In genomic region chr2:163465440-163465839, GRCh38 we compare ENCODE assay signal across 15 cellular contexts.
DNase-seq lines count a peak whose midpoint lies in the region; ATAC-seq and TF ChIP-seq lines count a peak whose summit lies in the region.
"Had no signal": no experiment of that assay in that cellular context is flagged by ENCODE, and none has a peak within 500 bp of the region (broad histone marks: within the 10 kb centered on the region; RNA-seq: fewer than 3 reads in every experiment).

No MANE protein-coding gene starts in this region.

- no peak for ATAC-seq in HG03196 (IDR thresholded peaks at IDR 0.05; ENCODE audit: unreplicated experiment)
- ATAC-seq: activated naive CD8-positive, alpha-beta T cell treated with anti-CD3 and anti-CD28 coated beads, Interleukin-2, amount 50 U/mL, for 24 hours had no signal

- H3K9ac ChIP-seq in SK-N-SH, result no peak overlapping the region
- H3K9ac ChIP-seq in mesenchymal stem cell (ENCODE audit: low read length), result no peak overlapping the region
- H3K9ac ChIP-seq in endodermal cell (ENCODE audit: extremely low read depth, low read length, poor library complexity, severe bottlenecking), result no peak overlapping the region
- H3K9ac ChIP-seq: BLaER1 treated with 17β-estradiol and CSF1 and Interleukin-3, amounts not matched to agents 10 nM and 100 nM had no signal

- no peak overlapping the region for H3K4ac ChIP-seq in mesenchymal stem cell (ENCODE audit: low read depth in 1 of 2, low read length in 2 of 2)

- H3K14ac ChIP-seq in mesenchymal stem cell (ENCODE audit: low read length in 2 of 2), result no peak overlapping the region

- H4K8ac ChIP-seq in mesenchymal stem cell (ENCODE audit: low read length), result no peak overlapping the region

- POLR2A ChIA-PET in SK-N-SH (lab: Yijun Ruan, JAX), result no interaction called here

- no peaks in the 10 kb centered on the region for H3K9me2 ChIP-seq in SK-N-SH

- no peak overlapping the region for H2AK5ac ChIP-seq in mesenchymal stem cell (ENCODE audit: low read length, severe bottlenecking)

- H3K79me1 ChIP-seq in mesenchymal stem cell (replicated peaks; ENCODE audit: low read length, poor library complexity, severe bottlenecking), result no peaks in the 10 kb centered on the region

- H3K4me3 Mint-ChIP-seq in endodermal cell, result no peak overlapping the region
- H3K4me3 Mint-ChIP-seq: activated naive CD8-positive, alpha-beta T cell treated with anti-CD3 and anti-CD28 coated beads, Interleukin-2, amount 50 U/mL, for 24 hours; activated T-cell treated with anti-CD3 and anti-CD28 coated beads, Interleukin-2, amount 50 U/mL, for 24 hours had no signal

- H3K4me2 ChIP-seq in SK-N-SH (no peak overlapping the region), mesenchymal stem cell (ENCODE audit: low read length, poor library complexity, severe bottlenecking) (no peak overlapping the region)
- H3K4me2 ChIP-seq: BLaER1 treated with 17β-estradiol and CSF1 and Interleukin-3, amounts not matched to agents 10 nM and 100 nM had no signal

- H3K4me1 ChIP-seq in SK-N-SH (ENCODE audit: control insufficient read depth in 1 of 2, insufficient read depth in 2 of 2, low read depth in 1 of 2, low read length in 1 of 2) (peaks cover 0 to 17% of the 10 kb centered on the region in 2 experiments; a peak in 2 of 4 replicates), mesenchymal stem cell (ENCODE audit: control insufficient read depth, insufficient read depth, low read depth, low read length) (no peaks in the 10 kb centered on the region), endodermal cell (ENCODE audit: control insufficient read depth, insufficient read depth, low read length) (peaks cover 6% of the 10 kb centered on the region)
- H3K4me1 ChIP-seq: BLaER1 treated with 17β-estradiol and CSF1 and Interleukin-3, amounts not matched to agents 10 nM and 100 nM; colonic mucosa had no signal

- H3K79me2 ChIP-seq in SK-N-SH (ENCODE audit: insufficient read depth), result no peaks in the 10 kb centered on the region

- no peaks in the 10 kb centered on the region for H3F3A ChIP-seq in SK-N-SH (replicated peaks; ENCODE audit: insufficient read depth)

- H3K27me3 Mint-ChIP-seq in endodermal cell (ENCODE audit: insufficient read depth), result peaks cover 3% of the 10 kb centered on the region
- H3K27me3 Mint-ChIP-seq: activated naive CD8-positive, alpha-beta T cell treated with anti-CD3 and anti-CD28 coated beads, Interleukin-2, amount 50 U/mL, for 24 hours; activated T-cell treated with anti-CD3 and anti-CD28 coated beads, Interleukin-2, amount 50 U/mL, for 24 hours had no signal

- H3K9me3 ChIP-seq in SK-N-SH (no peaks in the 10 kb centered on the region), mesenchymal stem cell (ENCODE audit: control insufficient read depth, low read length) (no peaks in the 10 kb centered on the region), endodermal cell (ENCODE audit: control insufficient read depth, low read length) (no peaks in the 10 kb centered on the region)
- H3K9me3 ChIP-seq: BLaER1 treated with 17β-estradiol and CSF1 and Interleukin-3, amounts not matched to agents 10 nM and 100 nM; colonic mucosa had no signal

- peak in 1 of 2 experiments; percentile 52; a peak in 1 of 4 replicates for TF ChIP-seq EP300 in SK-N-SH (IDR thresholded peaks at IDR 0.05; ENCODE audit: borderline replicate concordance in 1 of 2, low read depth in 1 of 2, low read length in 1 of 2)

- H3K27ac ChIP-seq in SK-N-SH (ENCODE audit: low read depth in 2 of 2, low read length in 1 of 2) (no peak overlapping the region), mesenchymal stem cell (ENCODE audit: low read length, poor library complexity, severe bottlenecking) (no peak overlapping the region), endodermal cell (ENCODE audit: low read depth, low read length) (no peak overlapping the region)
- H3K27ac ChIP-seq: BLaER1 treated with 17β-estradiol and CSF1 and Interleukin-3, amounts not matched to agents 10 nM and 100 nM; colonic mucosa had no signal

- no peaks in the 10 kb centered on the region for H4K20me1 ChIP-seq in SK-N-SH (ENCODE audit: insufficient read depth)
- H4K20me1 ChIP-seq: BLaER1 treated with 17β-estradiol and CSF1 and Interleukin-3, amounts not matched to agents 10 nM and 100 nM had no signal

- peak; percentile 20; the same call in 1 of the 2 replicates for TF ChIP-seq RAD21 in SK-N-SH (IDR thresholded peaks at IDR 0.05; ENCODE audit: low read length)

- 6% methylated on average over 2 of the region's 2 CpGs for WGBS in SK-N-SH (ENCODE audit: low lambda C conversion rate)
- 17% methylated on average over 1 of the region's 2 CpGs for WGBS in mesenchymal stem cell
- WGBS in endodermal cell (ENCODE audit: insufficient coverage in 1 of 2, insufficient read length in 1 of 2), 2 experiments, result 96 to 100% methylated on average over 1 to 2 of the region's 2 CpGs

- TF ChIP-seq CTCF in SK-N-SH (IDR thresholded peaks at IDR 0.05), result no peak
- TF ChIP-seq CTCF in endodermal cell (conservative IDR thresholded peaks at IDR 0.05), result no peak

- H2BK5ac ChIP-seq in mesenchymal stem cell (ENCODE audit: low read depth, low read length, poor library complexity, severe bottlenecking), result no peak overlapping the region

- H3K4me1 Mint-ChIP-seq in endodermal cell, result peaks cover 11% of the 10 kb centered on the region
- H3K4me1 Mint-ChIP-seq: activated naive CD8-positive, alpha-beta T cell treated with anti-CD3 and anti-CD28 coated beads, Interleukin-2, amount 50 U/mL, for 24 hours had no signal

- H3K23ac ChIP-seq in mesenchymal stem cell (ENCODE audit: low read length in 2 of 2), result no peak overlapping the region

- peaks cover 14% of the 10 kb centered on the region; the same call in 1 of the 2 replicates for H3K27me3 ChIP-seq in SK-N-SH (ENCODE audit: insufficient read depth)
- H3K27me3 ChIP-seq in mesenchymal stem cell (ENCODE audit: control insufficient read depth in 1 of 2, insufficient read depth in 1 of 2, low read length in 2 of 2), result no peaks in the 10 kb centered on the region
- no peaks in the 10 kb centered on the region for H3K27me3 ChIP-seq in endodermal cell (ENCODE audit: control insufficient read depth, insufficient read depth, low read length, poor library complexity, severe bottlenecking)
- H3K27me3 ChIP-seq: BLaER1 treated with 17β-estradiol and CSF1 and Interleukin-3, amounts not matched to agents 10 nM and 100 nM; colonic mucosa had no signal

- no peak overlapping the region for H4K91ac ChIP-seq in mesenchymal stem cell (ENCODE audit: low read length)

- H2BK120ac ChIP-seq in mesenchymal stem cell (ENCODE audit: low read depth, low read length), result no peak overlapping the region

- no peak overlapping the region for H3K4me3 ChIP-seq in SK-N-SH (ENCODE audit: low read depth in 2 of 2, low read length in 1 of 2)
- H3K4me3 ChIP-seq in mesenchymal stem cell (ENCODE audit: insufficient read depth in 1 of 2, low read depth in 1 of 2, low read length in 2 of 2), result no peak overlapping the region
- H3K4me3 ChIP-seq in endodermal cell (ENCODE audit: low read length), result no peak overlapping the region
- H3K4me3 ChIP-seq: BLaER1 treated with 17β-estradiol and CSF1 and Interleukin-3, amounts not matched to agents 10 nM and 100 nM; colonic mucosa had no signal

- no peaks in the 10 kb centered on the region for H3K36me3 Mint-ChIP-seq in endodermal cell (ENCODE audit: low read depth)

- no peaks in the 10 kb centered on the region for H3K9me3 Mint-ChIP-seq in endodermal cell
- H3K9me3 Mint-ChIP-seq: activated T-cell treated with anti-CD3 and anti-CD28 coated beads, Interleukin-2, amount 50 U/mL, for 24 hours had no signal

- H3K18ac ChIP-seq in mesenchymal stem cell (ENCODE audit: low read depth in 1 of 2, low read length in 2 of 2), result no peak overlapping the region

- peak; percentile 31 for DNase-seq in ELR (ENCODE audit: low read depth)
- DNase-seq in NCI-H1105 (lab: John Stamatoyannopoulos, UW), result peak; percentile 75
- DNase-seq in SK-N-SH, result peak; percentile 49
- peak; percentile 85 for DNase-seq in mesenchymal stem cell
- DNase-seq in endodermal cell, result no peak
- DNase-seq in NCI-H345 (lab: John Stamatoyannopoulos, UW), result no peak
- DNase-seq in Kasumi-1 (lab: John Stamatoyannopoulos, UW), result no peak
- DNase-seq: activated naive CD8-positive, alpha-beta T cell treated with anti-CD3 and anti-CD28 coated beads, Interleukin-2, amount 50 U/mL, for 24 hours; activated T-cell treated with anti-CD3 and anti-CD28 coated beads, Interleukin-2, amount 50 U/mL, for 24 hours; colonic mucosa; NCI-H1048; stimulated activated CD4-positive, alpha-beta T cell treated with anti-CD3 and anti-CD28 coated beads, Interleukin-4, amount 100 ng/mL, for 1 hour; stimulated activated naive CD4-positive, alpha-beta T cell had no signal

- CTCF ChIA-PET in SK-N-SH (lab: Yijun Ruan, JAX), result interaction anchor here (1.0 to 1.3 kb wide), 4 partner anchors 14 to 963 kb away, joined by 3 to 4 read pairs (median 3); no protein-coding TSS in a partner anchor

- no peak overlapping the region for H2BK15ac ChIP-seq in mesenchymal stem cell (ENCODE audit: low read depth, poor library complexity, severe bottlenecking)

- H3K36me3 ChIP-seq in SK-N-SH (replicated peaks in 1 of 2; ENCODE audit: control insufficient read depth in 1 of 2, insufficient read depth in 2 of 2, low read length in 1 of 2) (no peaks in the 10 kb centered on the region), mesenchymal stem cell (ENCODE audit: control insufficient read depth in 1 of 2, insufficient read depth in 2 of 2, low read depth in 1 of 2, low read length in 2 of 2) (no peaks in the 10 kb centered on the region), endodermal cell (ENCODE audit: control insufficient read depth, insufficient read depth, low read length) (no peaks in the 10 kb centered on the region)
- H3K36me3 ChIP-seq: BLaER1 treated with 17β-estradiol and CSF1 and Interleukin-3, amounts not matched to agents 10 nM and 100 nM; colonic mucosa had no signal

- no peak overlapping the region for H2BK12ac ChIP-seq in mesenchymal stem cell (ENCODE audit: low read length in 2 of 2)

- H2AFZ ChIP-seq in SK-N-SH (ENCODE audit: low read depth) (no peak overlapping the region), mesenchymal stem cell (ENCODE audit: low read depth, low read length) (no peak overlapping the region)

- H3K27ac Mint-ChIP-seq in endodermal cell, result no peak overlapping the region
- H3K27ac Mint-ChIP-seq: activated naive CD8-positive, alpha-beta T cell treated with anti-CD3 and anti-CD28 coated beads, Interleukin-2, amount 50 U/mL, for 24 hours; activated T-cell treated with anti-CD3 and anti-CD28 coated beads, Interleukin-2, amount 50 U/mL, for 24 hours had no signal

TF ChIP-seq in SK-N-SH, 30 proteins besides CTCF, POLR2A, EP300 and RAD21:
- TF ChIP-seq RFX5 (IDR thresholded peaks at IDR 0.05; ENCODE audit: low read length), result no peak; the same call in 1 of the 2 replicates
- TF ChIP-seq GATA2 (CRISPR knock-in tag; IDR thresholded peaks at IDR 0.05), result no peak
- peak; percentile 49; the same call in 1 of the 2 replicates for TF ChIP-seq RCOR1 (IDR thresholded peaks at IDR 0.05; ENCODE audit: low read length)
- peak; percentile 11 for TF ChIP-seq CHD2 (IDR thresholded peaks at IDR 0.05; ENCODE audit: low read length, partially characterized antibody)

Comparison
In these comparisons a context has a peak if more than half of its experiments do, and no peak if none do; other contexts are left out.
1. DNase-seq: peak in ELR (single experiment), NCI-H1105 (single experiment), SK-N-SH (single experiment) and mesenchymal stem cell (single experiment); none in endodermal cell (single experiment), NCI-H345 (single experiment) and Kasumi-1 (0 of 2).